Comparison of ENCODE assay signal across 8 cellular contexts in genomic region chr1:160261526-160261877, GRCh38. TPM values are rescaled to one million over a fixed set of nuclear protein-coding genes. Genes with fewer than 3 reads are reported as not detected.
DNase-seq lines count a peak whose midpoint lies in the region; ATAC-seq and TF ChIP-seq lines count a peak whose summit lies in the region.

No MANE protein-coding gene starts in this region.

- peaks cover 55% of the 10 kb centered on the region for H3K4me1 Mint-ChIP-seq in activated naive CD4-positive, alpha-beta T cell treated with anti-CD3 and anti-CD28 coated beads, Interleukin-2, amount 50 U/mL, for 24 hours

- H3K4me3 Mint-ChIP-seq in activated naive CD4-positive, alpha-beta T cell treated with anti-CD3 and anti-CD28 coated beads, Interleukin-2, amount 50 U/mL, for 24 hours: peak overlapping the region; percentile 98

- ATAC-seq in GM18511 (IDR thresholded peaks at IDR 0.05; ENCODE audit: unreplicated experiment): peak; percentile 36
- ATAC-seq in heart left ventricle: peak; percentile 1 to 56 (median 24)
- peak; percentile 55 for ATAC-seq in aorta (ENCODE audit: low FRiP score)

- TF ChIP-seq POLR2A in heart left ventricle (IDR thresholded peaks at IDR 0.05): no peak

- H3K27me3 ChIP-seq in heart left ventricle: no peaks in the 10 kb centered on the region
- H3K27me3 ChIP-seq in rectal smooth muscle tissue (ENCODE audit: control insufficient read depth, insufficient read depth, low read length): no peaks in the 10 kb centered on the region
- no peaks in the 10 kb centered on the region for H3K27me3 ChIP-seq in aorta (ENCODE audit: control insufficient read depth in 1 of 2, insufficient read depth in 2 of 2, low read length in 1 of 2)

- H3K9me3 Mint-ChIP-seq in activated naive CD4-positive, alpha-beta T cell treated with anti-CD3 and anti-CD28 coated beads, Interleukin-2, amount 50 U/mL, for 24 hours: no peaks in the 10 kb centered on the region

- peak overlapping the region; percentile 99 for H3K9ac ChIP-seq in rectal smooth muscle tissue (ENCODE audit: low read length)

- intact Hi-C loops in heart left ventricle (cut with DNase I) (no loop called here), aorta (cut with DNase I) (loop anchor here in 1 of 2 donors (5.0 kb wide), 2 partner anchors 54 to 164 kb away; partner anchors contain the start of genes IGSF8 and PEA15)

- peaks cover 8% of the 10 kb centered on the region for H3K36me3 Mint-ChIP-seq in activated naive CD4-positive, alpha-beta T cell treated with anti-CD3 and anti-CD28 coated beads, Interleukin-2, amount 50 U/mL, for 24 hours

- no peaks in the 10 kb centered on the region for H3K27me3 Mint-ChIP-seq in activated naive CD4-positive, alpha-beta T cell treated with anti-CD3 and anti-CD28 coated beads, Interleukin-2, amount 50 U/mL, for 24 hours

- H3K9me3 ChIP-seq in heart left ventricle: no peaks in the 10 kb centered on the region
- H3K9me3 ChIP-seq in aorta (ENCODE audit: control insufficient read depth, low read length): no peaks in the 10 kb centered on the region

- H3K4me1 ChIP-seq in heart left ventricle (peaks cover 0 to 57% (median 44%) of the 10 kb centered on the region in 12 donors), rectal smooth muscle tissue (ENCODE audit: control insufficient read depth, insufficient read depth, low read length) (peaks cover 21% of the 10 kb centered on the region), aorta (ENCODE audit: control insufficient read depth in 1 of 2, insufficient read depth in 2 of 2, low read length in 2 of 2) (peaks cover 0 to 7% of the 10 kb centered on the region in 2 donors)

- 0 to 2% (median 0%) methylated on average over 6 of the region's 6 CpGs for WGBS in heart left ventricle, 4 donors
- WGBS in aorta, 2 donors: 0 to 1% methylated on average over 6 of the region's 6 CpGs

- H3K27ac Mint-ChIP-seq in activated naive CD4-positive, alpha-beta T cell treated with anti-CD3 and anti-CD28 coated beads, Interleukin-2, amount 50 U/mL, for 24 hours: peak overlapping the region; percentile 98

- H3K36me3 ChIP-seq in heart left ventricle (peaks cover 0 to 11% (median 0%) of the 10 kb centered on the region in 9 donors), rectal smooth muscle tissue (ENCODE audit: control insufficient read depth, insufficient read depth, low read length) (no peaks in the 10 kb centered on the region), aorta (ENCODE audit: control insufficient read depth in 1 of 2, insufficient read depth in 2 of 2, low read length in 1 of 2) (no peaks in the 10 kb centered on the region)

- H3K27ac ChIP-seq in heart left ventricle (peak overlapping the region; percentile 87 to 99 (median 97)), rectal smooth muscle tissue (ENCODE audit: low read depth, low read length) (peak overlapping the region; percentile 99), aorta (ENCODE audit: low read depth in 1 of 2, low read length in 2 of 2) (peak overlapping the region in 1 of 2 donors; percentile 87)

- TF ChIP-seq CTCF in heart left ventricle (IDR thresholded peaks at IDR 0.05): no peak

- H3K4me3 ChIP-seq in heart left ventricle: peak overlapping the region; percentile 70 to 97 (median 86)
- peak overlapping the region; percentile 100 for H3K4me3 ChIP-seq in rectal smooth muscle tissue (ENCODE audit: low read length)
- peak overlapping the region; percentile 69 to 93 for H3K4me3 ChIP-seq in aorta (ENCODE audit: low read length in 2 of 2)

- peak; percentile 94 for DNase-seq in A172 (ENCODE audit: low spot score)
- peak; percentile 40 for DNase-seq in HS-27A (ENCODE audit: low read depth)
- peak; percentile 60 for DNase-seq in RPMI8226
- DNase-seq in heart left ventricle: peak in 1 of 5 donors; percentile 24
- DNase-seq in aorta: no peak

RNA-seq across cellular contexts. Expression of gene DCAF8, which starts 0.8 kb away (rescaled TPM):
- total RNA-seq in A172 (2014; rRNA removed; shearing (Covaris generic)): 86.5 and 90.0 TPM in 2 replicates
- 100 to 1,000 TPM; 111 to 161 (median 131) TPM for total RNA-seq in heart left ventricle
- 10 to 100 TPM; 78.4 to 96.9 TPM for polyA plus RNA-seq in heart left ventricle
- total RNA-seq in aorta: 100 to 1,000 TPM; 134 to 152 TPM
- polyA plus RNA-seq in aorta: 100 to 1,000 TPM in 1 of 2 donors, 10 to 100 TPM in 1; 39.2 to 128 TPM

RNA-seq across cellular contexts. Expression of gene PEX19, which starts 23.4 kb away (rescaled TPM):
- 70.3 and 102 TPM in 2 replicates for total RNA-seq in A172 (2014; rRNA removed; shearing (Covaris generic))
- total RNA-seq in heart left ventricle: 100 to 1,000 TPM in 1 of 9 donors, 10 to 100 TPM in 8; 65.0 to 105 (median 85.7) TPM
- 10 to 100 TPM; 22.5 to 44.8 TPM for polyA plus RNA-seq in heart left ventricle
- total RNA-seq in aorta: 10 to 100 TPM; 44.8 to 55.1 TPM
- polyA plus RNA-seq in aorta: 10 to 100 TPM; 32.2 to 32.3 TPM

RNA-seq across cellular contexts. Expression of gene PEA15, which starts 56.3 kb away (rescaled TPM):
- total RNA-seq in A172 (2014; rRNA removed; shearing (Covaris generic)): 194 and 307 TPM in 2 replicates
- total RNA-seq in heart left ventricle (100 to 1,000 TPM; 134 to 581 (median 290) TPM), aorta (100 to 1,000 TPM; 258 to 313 TPM)
- polyA plus RNA-seq in heart left ventricle (1,000 to 10,000 TPM in 1 of 2 donors, 100 to 1,000 TPM in 1; 250 to 1,078 TPM), aorta (100 to 1,000 TPM; 296 to 350 TPM)

Comparison
In these comparisons a context has a peak if more than half of its experiments do, and no peak if none do; other contexts are left out.
1. DNase-seq: peak in A172 (single experiment), HS-27A (single experiment) and RPMI8226 (single experiment); none in aorta (0 of 2).
2. Peak in every context shown above with its lines, with median percentiles within 50 percentile points of each other: ATAC-seq and H3K4me3 ChIP-seq.